20 cellular contexts compared by ENCODE assay signal in genomic region chr5:170111088-170111796, GRCh38. TPM values are rescaled to one million over a fixed set of nuclear protein-coding genes. Genes with fewer than 3 reads are reported as not detected.
A peak's percentile ranks its signal among the peaks of the same experiment; 100 is the strongest.
DNase-seq lines count a peak whose midpoint lies in the region; ATAC-seq and TF ChIP-seq lines count a peak whose summit lies in the region.
"Had no signal": no experiment of that assay in that cellular context is flagged by ENCODE, and none has a peak within 500 bp of the region (broad histone marks: within the 10 kb centered on the region; RNA-seq: fewer than 3 reads in every experiment).

No MANE protein-coding gene starts in this region.

- no peak overlapping the region for H3K27ac Mint-ChIP-seq in type B pancreatic cell
- H3K27ac Mint-ChIP-seq in naive thymus-derived CD4-positive, alpha-beta T cell = no peak overlapping the region
- H3K27ac Mint-ChIP-seq: CD4-positive, alpha-beta memory T cell had no signal

- TF ChIP-seq EP300 in esophagus muscularis mucosa (IDR thresholded peaks at IDR 0.05) = no peak

- H3K27ac ChIP-seq in Panc1 (ENCODE audit: low read length) (peak overlapping the region; percentile 80), esophagus muscularis mucosa (replicated peaks in 1 of 4) (no peak overlapping the region)
- H3K27ac ChIP-seq in naive thymus-derived CD4-positive, alpha-beta T cell (ENCODE audit: low read depth, low read length) = no peak overlapping the region
- H3K27ac ChIP-seq: SK-N-MC had no signal

- POLR2A ChIA-PET in Panc1 (lab: Charles Lee) = no interaction called here
- POLR2A ChIA-PET in naive thymus-derived CD4-positive, alpha-beta T cell (lab: Charles Lee) = no interaction called here

- no peak overlapping the region for H3K4me3 Mint-ChIP-seq in type B pancreatic cell
- H3K4me3 Mint-ChIP-seq in naive thymus-derived CD4-positive, alpha-beta T cell = no peak overlapping the region
- H3K4me3 Mint-ChIP-seq: CD4-positive, alpha-beta memory T cell had no signal

- intact Hi-C loops in Panc1 (cut with micrococcal nuclease; ENCODE audit: unreplicated experiment) (loop anchor here (5.0 kb wide), 1 partner anchor 61 kb away; no protein-coding TSS in a partner anchor), esophagus muscularis mucosa (cut with DNase I) (no loop called here)
- intact Hi-C loops in naive thymus-derived CD4-positive, alpha-beta T cell (cut with micrococcal nuclease) = no loop called here

- TF ChIP-seq CTCF in Panc1 (IDR thresholded peaks at IDR 0.05) (no peak), esophagus muscularis mucosa (IDR thresholded peaks at IDR 0.05) (no peak), type B pancreatic cell (conservative IDR thresholded peaks at IDR 0.05) (no peak)

- no peaks in the 10 kb centered on the region for H3K36me3 Mint-ChIP-seq in type B pancreatic cell
- no peaks in the 10 kb centered on the region for H3K36me3 Mint-ChIP-seq in naive thymus-derived CD4-positive, alpha-beta T cell
- H3K36me3 Mint-ChIP-seq: CD4-positive, alpha-beta memory T cell had no signal

- H3K36me3 ChIP-seq in Panc1 (ENCODE audit: control insufficient read depth, insufficient read depth, low read length) (no peaks in the 10 kb centered on the region), esophagus muscularis mucosa (no peaks in the 10 kb centered on the region)
- no peaks in the 10 kb centered on the region for H3K36me3 ChIP-seq in naive thymus-derived CD4-positive, alpha-beta T cell (ENCODE audit: control insufficient read depth in 2 of 3, insufficient read depth in 3 of 3, low read length in 3 of 3)

- DNase-seq in activated CD8-positive, alpha-beta memory T cell treated with anti-CD3 and anti-CD28 coated beads for 24 hours = peak; percentile 26
- DNase-seq in activated CD8-positive, alpha-beta memory T cell treated with anti-CD3 and anti-CD28 coated beads, Interleukin-2, amount 50 U/mL, for 4 hours = no peak
- DNase-seq in Panc1 (ENCODE audit: low read depth, low spot score) (no peak), esophagus muscularis mucosa (ENCODE audit: extremely low spot score) (peak; percentile 88), type B pancreatic cell (ENCODE audit: extremely low spot score, unreplicated experiment) (peak; percentile 48), NCI-H187 treated with DMSO at 0.1 percent for 48 hours (lab: John Stamatoyannopoulos, UW) (no peak)
- no peak for DNase-seq in naive thymus-derived CD4-positive, alpha-beta T cell
- DNase-seq: 8988T; CD4-positive, alpha-beta memory T cell; DMS79; GOT3; NCI-H187; NCI-H2171 treated with DMSO at 0.1 percent for 48 hours; NCI-H446 treated with DMSO at 0.1 percent for 48 hours; Right ventricle myocardium superior had no signal

- no peaks in the 10 kb centered on the region for H3K9me3 ChIP-seq in Panc1 (ENCODE audit: control insufficient read depth, insufficient read depth, low read depth, low read length)
- H3K9me3 ChIP-seq in esophagus muscularis mucosa = peaks cover 0 to 4% (median 0%) of the 10 kb centered on the region in 4 donors
- no peaks in the 10 kb centered on the region for H3K9me3 ChIP-seq in naive thymus-derived CD4-positive, alpha-beta T cell (ENCODE audit: control insufficient read depth in 2 of 3, low read length in 3 of 3)

- in situ Hi-C loops in Panc1 (cut with HindIII; ENCODE audit: low pct_unique_long_range_greater_than_20kb, low sequenced_read_pairs) = no loop called here

- peaks cover 9% of the 10 kb centered on the region for H3K27me3 Mint-ChIP-seq in type B pancreatic cell
- peaks cover 0 to 11% (median 4%) of the 10 kb centered on the region in 5 donors for H3K27me3 Mint-ChIP-seq in naive thymus-derived CD4-positive, alpha-beta T cell

- no peaks in the 10 kb centered on the region for H3K9me3 Mint-ChIP-seq in type B pancreatic cell
- no peaks in the 10 kb centered on the region for H3K9me3 Mint-ChIP-seq in naive thymus-derived CD4-positive, alpha-beta T cell
- H3K9me3 Mint-ChIP-seq: CD4-positive, alpha-beta memory T cell had no signal

- TF ChIP-seq POLR2A in esophagus muscularis mucosa (IDR thresholded peaks at IDR 0.05; ENCODE audit: low read depth) = no peak

- no peaks in the 10 kb centered on the region for H3K27me3 ChIP-seq in Panc1 (ENCODE audit: control insufficient read depth, insufficient read depth, low read length)
- H3K27me3 ChIP-seq in esophagus muscularis mucosa = no peaks in the 10 kb centered on the region
- no peaks in the 10 kb centered on the region for H3K27me3 ChIP-seq in naive thymus-derived CD4-positive, alpha-beta T cell (ENCODE audit: control insufficient read depth in 2 of 2, insufficient read depth in 2 of 2, low read length in 2 of 2)

- WGBS in esophagus muscularis mucosa = 75% methylated on average over 7 of the region's 8 CpGs

- H3K4me1 ChIP-seq in Panc1 (ENCODE audit: control insufficient read depth, insufficient read depth, low read length) (peaks cover 34% of the 10 kb centered on the region), esophagus muscularis mucosa (no peaks in the 10 kb centered on the region)
- H3K4me1 ChIP-seq in naive thymus-derived CD4-positive, alpha-beta T cell (ENCODE audit: control insufficient read depth in 2 of 2, insufficient read depth in 2 of 2, low read length in 2 of 2) = no peaks in the 10 kb centered on the region

- CTCF ChIA-PET in Panc1 (lab: Charles Lee) = no interaction called here
- CTCF ChIA-PET in naive thymus-derived CD4-positive, alpha-beta T cell (lab: Charles Lee) = no interaction called here

- ATAC-seq in Panc1 (no peak), HG02938 (IDR thresholded peaks at IDR 0.05; ENCODE audit: unreplicated experiment) (no peak)
- no peak for ATAC-seq in naive thymus-derived CD4-positive, alpha-beta T cell

- no peak overlapping the region for H3K4me3 ChIP-seq in Panc1 (ENCODE audit: low read depth in 2 of 2, low read length in 2 of 2)
- H3K4me3 ChIP-seq in esophagus muscularis mucosa = no peak overlapping the region
- no peak overlapping the region for H3K4me3 ChIP-seq in naive thymus-derived CD4-positive, alpha-beta T cell (ENCODE audit: low read length)
- H3K4me3 ChIP-seq: SK-N-MC had no signal

- H3K4me1 Mint-ChIP-seq in type B pancreatic cell (ENCODE audit: unreplicated experiment) = no peaks in the 10 kb centered on the region
- peaks cover 0 to 2% (median 0%) of the 10 kb centered on the region in 7 donors for H3K4me1 Mint-ChIP-seq in naive thymus-derived CD4-positive, alpha-beta T cell
- H3K4me1 Mint-ChIP-seq: CD4-positive, alpha-beta memory T cell had no signal

- BruUV-seq in Panc1 (replicated peaks; lab: Mats Ljungman, UMichigan) = no TSS peak

RNA-seq across cellular contexts. Expression of gene FOXI1, which starts 5.5 kb away (rescaled TPM):
- total RNA-seq in Panc1 (2021; ENCODE audit: unreplicated experiment) (0.44 TPM), esophagus muscularis mucosa (not detected), type B pancreatic cell (ENCODE audit: low replicate concordance) (not detected in 2 replicates)
- 0.47 TPM for polyA plus RNA-seq in Panc1 (2012; ENCODE audit: insufficient read length)
- total RNA-seq in naive thymus-derived CD4-positive, alpha-beta T cell = under 1 TPM in 2 of 5 experiments, not detected in 3; 0.13 to 0.29 TPM
- not detected for polyA plus RNA-seq in naive thymus-derived CD4-positive, alpha-beta T cell
- total RNA-seq: CD4-positive, alpha-beta memory T cell; HT1080; LHCN-M2; Right ventricle myocardium superior had no signal
- polyA plus RNA-seq: BJ; CD4-positive, alpha-beta memory T cell had no signal

Comparison
In these comparisons a context has a peak if more than half of its experiments do, and no peak if none do; other contexts are left out.
1. DNase-seq: peak in activated CD8-positive, alpha-beta memory T cell treated with anti-CD3 and anti-CD28 coated beads for 24 hours (single experiment), esophagus muscularis mucosa (single experiment) and type B pancreatic cell (single experiment); none in activated CD8-positive, alpha-beta memory T cell treated with anti-CD3 and anti-CD28 coated beads, Interleukin-2, amount 50 U/mL, for 4 hours (single experiment), Panc1 (single experiment), naive thymus-derived CD4-positive, alpha-beta T cell (0 of 9) and NCI-H187 treated with DMSO at 0.1 percent for 48 hours (single experiment).